Comparison of ENCODE assay signal across 6 cellular contexts in genomic region chr3:197477816-197478215, GRCh38.
A peak's percentile ranks its signal among the peaks of the same experiment; 100 is the strongest.
DNase-seq lines count a peak whose midpoint lies in the region; ATAC-seq and TF ChIP-seq lines count a peak whose summit lies in the region.
"Not testable (repeated sequence)": the region's sequence is repeated elsewhere in the genome, so short reads cannot be mapped to it uniquely, and the experiment has no call there.

No MANE protein-coding gene starts in this region.

- DNase-seq in NCI-H69 (lab: John Stamatoyannopoulos, UW) (peak; percentile 25), colonic mucosa (peak; percentile 63), left colon (peak; percentile 55 to 56)
- DNase-seq in Right ventricle myocardium superior; osteoblast (ENCODE audit: insufficient read length, low spot score, missing footprints); suprapubic skin (ENCODE audit: low spot score in 2 of 2): not testable (repeated sequence)

- not testable (repeated sequence) for TF ChIP-seq CTCF in colonic mucosa (IDR thresholded peaks at IDR 0.05); osteoblast (IDR thresholded peaks at IDR 0.05; ENCODE audit: extremely low read depth, low read depth, low read length); suprapubic skin (IDR thresholded peaks at IDR 0.05)

- TF ChIP-seq POLR2A in suprapubic skin (IDR thresholded peaks at IDR 0.05): not testable (repeated sequence)

- not testable (repeated sequence) for H3K79me2 ChIP-seq in osteoblast (ENCODE audit: insufficient read depth, low read length)

- not testable (repeated sequence) for H3K4me2 ChIP-seq in osteoblast (ENCODE audit: insufficient read depth, low read length)

- intact Hi-C loops in colonic mucosa (cut with DNase I); Right ventricle myocardium superior (cut with DNase I); left colon (cut with DNase I, micrococcal nuclease): not testable (repeated sequence)

- H4K20me1 ChIP-seq in osteoblast (ENCODE audit: insufficient read depth, low read length): not testable (repeated sequence)

- not testable (repeated sequence) for H3K9me3 ChIP-seq in colonic mucosa; osteoblast (ENCODE audit: low read depth, low read length); suprapubic skin

- H3K27ac ChIP-seq in colonic mucosa: not testable (repeated sequence)
- H3K27ac ChIP-seq in osteoblast (ENCODE audit: low read depth, low read length): peak overlapping the region; percentile 99
- peak overlapping the region; percentile 55 for H3K27ac ChIP-seq in suprapubic skin

- H3K27me3 ChIP-seq in colonic mucosa; osteoblast (ENCODE audit: insufficient read depth, low read length); suprapubic skin: not testable (repeated sequence)

- H3K9ac ChIP-seq in colonic mucosa (ENCODE audit: low read depth in 2 of 2, low read length in 2 of 2): not testable (repeated sequence)

- 59% methylated on average over 7 of the region's 7 CpGs for WGBS in suprapubic skin

- not testable (repeated sequence) for TF ChIP-seq EP300 in suprapubic skin (IDR thresholded peaks at IDR 0.05)

- H3K36me3 ChIP-seq in colonic mucosa; osteoblast (ENCODE audit: insufficient read depth, low read length); suprapubic skin: not testable (repeated sequence)

- not testable (repeated sequence) for H3K4me1 ChIP-seq in colonic mucosa
- H3K4me1 ChIP-seq in osteoblast (ENCODE audit: insufficient read depth, low read length) (peaks cover 20% of the 10 kb centered on the region), suprapubic skin (peaks cover 28% of the 10 kb centered on the region)

- H2AFZ ChIP-seq in osteoblast (ENCODE audit: low read length): not testable (repeated sequence)

- ATAC-seq in Right ventricle myocardium superior (ENCODE audit: poor library complexity) (peak; percentile 62), left colon (peak; percentile 92)

- H3K4me3 ChIP-seq in colonic mucosa; osteoblast (ENCODE audit: insufficient read depth, low read length); suprapubic skin: not testable (repeated sequence)
